18 cellular contexts compared by ENCODE assay signal in genomic region chr5:135535420-135535819, GRCh38. TPM values are rescaled to one million over a fixed set of nuclear protein-coding genes. Genes with fewer than 3 reads are reported as not detected.
DNase-seq lines count a peak whose midpoint lies in the region; ATAC-seq, FAIRE-seq and TF ChIP-seq lines count a peak whose summit lies in the region.
"Had no signal": no experiment of that assay in that cellular context is flagged by ENCODE, and none has a peak within 500 bp of the region (broad histone marks: within the 10 kb centered on the region; RNA-seq: fewer than 3 reads in every experiment).

No MANE protein-coding gene starts in this region.

- H3K9me3 Mint-ChIP-seq in GM23338 (peaks cover 17% of the 10 kb centered on the region), T-cell (no peaks in the 10 kb centered on the region)
- H3K9me3 Mint-ChIP-seq: activated CD8-positive, alpha-beta T cell treated with anti-CD3 and anti-CD28 coated beads for 36 hours; stimulated activated effector memory CD8-positive, alpha-beta T cell treated with anti-CD3 and anti-CD28 coated beads, Interleukin-12 subunit alpha, Interleukin-12 subunit beta, amount 100 ng/mL, for 72 hours had no signal

- H3K36me3 Mint-ChIP-seq in GM23338 (ENCODE audit: low read depth) (no peaks in the 10 kb centered on the region; the same call in 2 of the 3 replicates), T-cell (no peaks in the 10 kb centered on the region)
- H3K36me3 Mint-ChIP-seq: stimulated activated effector memory CD8-positive, alpha-beta T cell treated with anti-CD3 and anti-CD28 coated beads, Interleukin-12 subunit alpha, Interleukin-12 subunit beta, amount 100 ng/mL, for 72 hours had no signal

- TF ChIP-seq CTCF in GM23338 (conservative IDR thresholded peaks at IDR 0.05; ENCODE audit: low read depth in 2 of 2) (no peak), foreskin keratinocyte (conservative IDR thresholded peaks at IDR 0.05) (no peak), kidney (IDR thresholded peaks at IDR 0.05; ENCODE audit: borderline replicate concordance, extremely low read depth, insufficient read depth) (no peak)

- intact Hi-C loops in kidney (cut with DNase I) = no loop called here

- peaks cover 11% of the 10 kb centered on the region; the same call in 1 of the 2 replicates for H3F3A ChIP-seq in GM23338 (replicated peaks; ENCODE audit: low read depth)

- H3K27me3 ChIP-seq in GM23338 (ENCODE audit: insufficient read depth) (peaks cover 100% of the 10 kb centered on the region), SJSA1 (replicated peaks) (peaks cover 91% of the 10 kb centered on the region), foreskin keratinocyte (peaks cover 93% of the 10 kb centered on the region)

- peaks cover 16% of the 10 kb centered on the region for H3K4me1 Mint-ChIP-seq in GM23338
- peaks cover 6 to 10% (median 7%) of the 10 kb centered on the region in 3 donors for H3K4me1 Mint-ChIP-seq in T-cell

- H3K27ac Mint-ChIP-seq in GM23338 (no peak overlapping the region), T-cell (no peak overlapping the region)
- H3K27ac Mint-ChIP-seq: activated CD8-positive, alpha-beta T cell treated with anti-CD3 and anti-CD28 coated beads for 36 hours; stimulated activated effector memory CD8-positive, alpha-beta T cell treated with anti-CD3 and anti-CD28 coated beads, Interleukin-12 subunit alpha, Interleukin-12 subunit beta, amount 100 ng/mL, for 72 hours had no signal

- peak; percentile 32 for ATAC-seq in GM23338
- peak; percentile 28 for ATAC-seq in foreskin keratinocyte
- no peak for ATAC-seq in T-cell (replicated peaks in 1 of 4)
- ATAC-seq: activated CD8-positive, alpha-beta T cell treated with anti-CD3 and anti-CD28 coated beads for 36 hours; HCT116; stimulated activated effector memory CD8-positive, alpha-beta T cell treated with anti-CD3 and anti-CD28 coated beads, Interleukin-12 subunit alpha, Interleukin-12 subunit beta, amount 100 ng/mL, for 72 hours had no signal

- H3K4me3 ChIP-seq in GM23338 = peak overlapping the region; percentile 49
- H3K4me3 ChIP-seq in SJSA1 = no peak overlapping the region
- no peak overlapping the region for H3K4me3 ChIP-seq in kidney (ENCODE audit: low read length in 2 of 2)

- no peak for FAIRE-seq in kidney (lab: Jason Lieb, UNC)
- FAIRE-seq: urothelium cell line had no signal

- no peaks in the 10 kb centered on the region; the same call in 1 of the 2 replicates for H3K36me3 ChIP-seq in GM23338 (ENCODE audit: insufficient read depth)
- no peaks in the 10 kb centered on the region for H3K36me3 ChIP-seq in SJSA1
- no peaks in the 10 kb centered on the region for H3K36me3 ChIP-seq in kidney (ENCODE audit: control insufficient read depth in 1 of 2, insufficient read depth in 2 of 2, low read length in 2 of 2)
- H3K36me3 ChIP-seq: neutrophil had no signal

- peak overlapping the region; percentile 29; the same call in 2 of the 3 replicates for H3K4me3 Mint-ChIP-seq in GM23338
- no peak overlapping the region for H3K4me3 Mint-ChIP-seq in T-cell
- H3K4me3 Mint-ChIP-seq: activated CD8-positive, alpha-beta T cell treated with anti-CD3 and anti-CD28 coated beads for 36 hours had no signal

- H3K9me3 ChIP-seq in SJSA1 (replicated peaks) (peaks cover 8% of the 10 kb centered on the region; the same call in 1 of the 2 replicates), kidney (ENCODE audit: control insufficient read depth in 1 of 2, low read length in 2 of 2) (peaks cover 0 to 4% of the 10 kb centered on the region in 2 donors)
- H3K9me3 ChIP-seq: neutrophil had no signal

- H3K27ac ChIP-seq in GM23338 (ENCODE audit: low read depth) (no peak overlapping the region), SJSA1 (no peak overlapping the region), foreskin keratinocyte (no peak overlapping the region), kidney (ENCODE audit: low read depth in 2 of 2, low read length in 2 of 2) (no peak overlapping the region)
- H3K27ac ChIP-seq: C4-2B, neutrophil had no signal

- H3K27me3 Mint-ChIP-seq in GM23338 (ENCODE audit: insufficient read depth, low read depth, poor library complexity) (peaks cover 100% of the 10 kb centered on the region), T-cell (peaks cover 74 to 86% of the 10 kb centered on the region in 2 donors)

- no peak overlapping the region for H3K9ac ChIP-seq in kidney (ENCODE audit: low read length in 2 of 2)

- H2AFZ ChIP-seq in GM23338 = peak overlapping the region; percentile 88

- peak; percentile 47 for DNase-seq in GM23338 (ENCODE audit: low spot score)
- DNase-seq in SJSA1 (ENCODE audit: low read depth in 1 of 2, low spot score in 2 of 2) = peak; percentile 14 to 46
- peak in 1 of 2 donors; percentile 35 for DNase-seq in foreskin keratinocyte
- DNase-seq in retina = peak; percentile 76
- no peak for DNase-seq in kidney
- DNase-seq in T-cell = no peak
- no peak for DNase-seq in activated T-cell treated with anti-CD3 and anti-CD28 coated beads, Interleukin-2, amount 50 U/mL, for 48 hours
- DNase-seq: activated CD8-positive, alpha-beta T cell treated with anti-CD3 and anti-CD28 coated beads for 36 hours; mesenchymal stem cell; NK-92 treated with Interleukin-12 subunit alpha and Interleukin-12 subunit beta, amount 100 ng/mL, for 24 hours had no signal

- POLR2A ChIA-PET in T-cell (lab: Charles Lee) = no interaction called here

- peaks cover 15% of the 10 kb centered on the region for H3K4me1 ChIP-seq in GM23338 (ENCODE audit: insufficient read depth)
- peaks cover 10% of the 10 kb centered on the region for H3K4me1 ChIP-seq in SJSA1 (replicated peaks)
- H3K4me1 ChIP-seq in foreskin keratinocyte = no peaks in the 10 kb centered on the region
- H3K4me1 ChIP-seq in kidney (ENCODE audit: control insufficient read depth in 1 of 2, insufficient read depth in 1 of 2, low read depth in 1 of 2, low read length in 2 of 2) = peaks cover 0 to 5% of the 10 kb centered on the region in 2 donors

- H4K20me1 ChIP-seq in GM23338 (replicated peaks; ENCODE audit: insufficient read depth) = peaks cover 34% of the 10 kb centered on the region

- CTCF ChIA-PET in T-cell (lab: Charles Lee) = no interaction called here

- H3K4me2 ChIP-seq in GM23338 = peak overlapping the region; percentile 75

- no peaks in the 10 kb centered on the region for H3K9me2 ChIP-seq in GM23338 (ENCODE audit: insufficient read depth)

- H3K79me2 ChIP-seq in GM23338 (replicated peaks; ENCODE audit: insufficient read depth) = no peaks in the 10 kb centered on the region

TF ChIP-seq in GM23338, 12 proteins besides CTCF, POLR2A, EP300 and RAD21:
- TF ChIP-seq CREB1 (CRISPR knock-in tag; IDR thresholded peaks at IDR 0.05; ENCODE audit: low read depth) (no peak), EZH2phosphoT487 (IDR thresholded peaks at IDR 0.05; ENCODE audit: unreplicated experiment) (peak; percentile 73), POLR2AphosphoS5 (IDR thresholded peaks at IDR 0.05; ENCODE audit: low read depth) (no peak), EZH2 (IDR thresholded peaks at IDR 0.05; ENCODE audit: low read depth, unreplicated experiment) (peak; percentile 84)
TF ChIP-seq in GM23338: peak in this region for 2.

RNA-seq across cellular contexts. Expression of gene NEUROG1, which starts 0.3 kb away (rescaled TPM):
- not detected in 2 replicates for total RNA-seq in GM23338 (2014; rRNA removed; shearing (Covaris generic))
- polyA plus RNA-seq in GM23338 (2016; fragmentation: Nextera tagmentation; extraction: Ambion mirVana) = 0.16 TPM in 1 of 2 replicates, not detected in the other
- not detected in 2 replicates for total RNA-seq in SJSA1 (2014; rRNA removed; shearing (Covaris generic))
- total RNA-seq in foreskin keratinocyte = not detected in 2 replicates
- polyA plus RNA-seq in foreskin keratinocyte = not detected in 2 replicates
- not detected for total RNA-seq in kidney
- polyA plus RNA-seq in kidney (ENCODE audit: insufficient read depth, low read depth, low replicate concordance) = not detected
- not detected for total RNA-seq in T-cell
- total RNA-seq: activated CD8-positive, alpha-beta T cell treated with anti-CD3 and anti-CD28 coated beads for 36 hours; Daoy; dermis microvascular lymphatic vessel endothelial cell; SK-MEL-5 had no signal

RNA-seq across cellular contexts. Expression of gene CXCL14, which starts 43.4 kb away (rescaled TPM):
- total RNA-seq in GM23338 (2014; rRNA removed; shearing (Covaris generic)) = not detected in 2 replicates
- polyA plus RNA-seq in GM23338 (2016; fragmentation: Nextera tagmentation; extraction: Ambion mirVana) (1.7 TPM in 2 replicates), foreskin keratinocyte (0.48 and 0.57 TPM in 2 replicates), kidney (ENCODE audit: insufficient read depth, low read depth, low replicate concordance) (414 TPM)
- 0.29 TPM in 1 of 2 replicates, not detected in the other for total RNA-seq in SJSA1 (2014; rRNA removed; shearing (Covaris generic))
- total RNA-seq in foreskin keratinocyte (0.42 and 0.44 TPM in 2 replicates), kidney (104 TPM), T-cell (not detected)
- total RNA-seq: activated CD8-positive, alpha-beta T cell treated with anti-CD3 and anti-CD28 coated beads for 36 hours; dermis microvascular lymphatic vessel endothelial cell; SK-MEL-5 had no signal

Comparison
In these comparisons a context has a peak if more than half of its experiments do, and no peak if none do; other contexts are left out.
1. ATAC-seq: peak in GM23338 (single experiment) and foreskin keratinocyte (single experiment); none in T-cell (0 of 4).
2. DNase-seq: peak in GM23338 (single experiment), SJSA1 (2 of 2) and retina (single experiment); none in kidney (single experiment), T-cell (0 of 34) and activated T-cell treated with anti-CD3 and anti-CD28 coated beads, Interleukin-2, amount 50 U/mL, for 48 hours (0 of 2).
3. RNA of gene CXCL14, which starts 43.4 kb away (total RNA-seq): 104 TPM in kidney (single experiment); 0.42 to 0.44 TPM in foreskin keratinocyte, 0.29 TPM in SJSA1, not detected in GM23338 and not detected in T-cell; every median in the first group is over 10 times any median in the second.